1 cellular context compared by ENCODE assay signal in genomic region chr18:54388203-54389142, GRCh38.
TF ChIP-seq lines count a peak whose summit lies in the region.

No MANE protein-coding gene starts in this region.

TF ChIP-seq in K562, 482 proteins besides CTCF, POLR2A, EP300 and RAD21 (continues in another document):
- 0 out of 2 replicates have a peak, but pooled peaks have one; percentile 14 for TF ChIP-seq CREM (IDR thresholded peaks at IDR 0.05; ENCODE audit: low read depth)
- no peak for TF ChIP-seq GTF2A2 (tag; IDR thresholded peaks at IDR 0.05)
- TF ChIP-seq, protein P1, sequence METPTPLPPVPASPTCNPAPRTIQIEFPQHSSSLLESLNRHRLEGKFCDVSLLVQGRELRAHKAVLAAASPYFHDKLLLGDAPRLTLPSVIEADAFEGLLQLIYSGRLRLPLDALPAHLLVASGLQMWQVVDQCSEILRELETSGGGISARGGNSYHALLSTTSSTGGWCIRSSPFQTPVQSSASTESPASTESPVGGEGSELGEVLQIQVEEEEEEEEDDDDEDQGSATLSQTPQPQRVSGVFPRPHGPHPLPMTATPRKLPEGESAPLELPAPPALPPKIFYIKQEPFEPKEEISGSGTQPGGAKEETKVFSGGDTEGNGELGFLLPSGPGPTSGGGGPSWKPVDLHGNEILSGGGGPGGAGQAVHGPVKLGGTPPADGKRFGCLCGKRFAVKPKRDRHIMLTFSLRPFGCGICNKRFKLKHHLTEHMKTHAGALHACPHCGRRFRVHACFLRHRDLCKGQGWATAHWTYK (CRISPR knock-in tag; IDR thresholded peaks at IDR 0.05): 0 out of 2 replicates have a peak, but pooled peaks have one; percentile 46
- 0 out of 2 replicates have a peak, but pooled peaks have one; percentile 34 for TF ChIP-seq SMAD4 (CRISPR knock-in tag; conservative IDR thresholded peaks at IDR 0.05)
- peak; percentile 94 for TF ChIP-seq LEF1 (IDR thresholded peaks at IDR 0.05)
- TF ChIP-seq HDAC6 (IDR thresholded peaks at IDR 0.05; ENCODE audit: low read depth, low read length): no peak
- TF ChIP-seq TEAD4 (IDR thresholded peaks at IDR 0.05; ENCODE audit: low read length): peak; percentile 84
- no peak for TF ChIP-seq TEAD4 (CRISPR knock-in tag; IDR thresholded peaks at IDR 0.05; ENCODE audit: borderline replicate concordance)
- peak; percentile 95 for TF ChIP-seq FOSL1 (tag; conservative IDR thresholded peaks at IDR 0.05)
- TF ChIP-seq ATF7 (IDR thresholded peaks at IDR 0.05): 0 out of 2 replicates have a peak, but pooled peaks have one; percentile 41
- TF ChIP-seq, protein P2, sequence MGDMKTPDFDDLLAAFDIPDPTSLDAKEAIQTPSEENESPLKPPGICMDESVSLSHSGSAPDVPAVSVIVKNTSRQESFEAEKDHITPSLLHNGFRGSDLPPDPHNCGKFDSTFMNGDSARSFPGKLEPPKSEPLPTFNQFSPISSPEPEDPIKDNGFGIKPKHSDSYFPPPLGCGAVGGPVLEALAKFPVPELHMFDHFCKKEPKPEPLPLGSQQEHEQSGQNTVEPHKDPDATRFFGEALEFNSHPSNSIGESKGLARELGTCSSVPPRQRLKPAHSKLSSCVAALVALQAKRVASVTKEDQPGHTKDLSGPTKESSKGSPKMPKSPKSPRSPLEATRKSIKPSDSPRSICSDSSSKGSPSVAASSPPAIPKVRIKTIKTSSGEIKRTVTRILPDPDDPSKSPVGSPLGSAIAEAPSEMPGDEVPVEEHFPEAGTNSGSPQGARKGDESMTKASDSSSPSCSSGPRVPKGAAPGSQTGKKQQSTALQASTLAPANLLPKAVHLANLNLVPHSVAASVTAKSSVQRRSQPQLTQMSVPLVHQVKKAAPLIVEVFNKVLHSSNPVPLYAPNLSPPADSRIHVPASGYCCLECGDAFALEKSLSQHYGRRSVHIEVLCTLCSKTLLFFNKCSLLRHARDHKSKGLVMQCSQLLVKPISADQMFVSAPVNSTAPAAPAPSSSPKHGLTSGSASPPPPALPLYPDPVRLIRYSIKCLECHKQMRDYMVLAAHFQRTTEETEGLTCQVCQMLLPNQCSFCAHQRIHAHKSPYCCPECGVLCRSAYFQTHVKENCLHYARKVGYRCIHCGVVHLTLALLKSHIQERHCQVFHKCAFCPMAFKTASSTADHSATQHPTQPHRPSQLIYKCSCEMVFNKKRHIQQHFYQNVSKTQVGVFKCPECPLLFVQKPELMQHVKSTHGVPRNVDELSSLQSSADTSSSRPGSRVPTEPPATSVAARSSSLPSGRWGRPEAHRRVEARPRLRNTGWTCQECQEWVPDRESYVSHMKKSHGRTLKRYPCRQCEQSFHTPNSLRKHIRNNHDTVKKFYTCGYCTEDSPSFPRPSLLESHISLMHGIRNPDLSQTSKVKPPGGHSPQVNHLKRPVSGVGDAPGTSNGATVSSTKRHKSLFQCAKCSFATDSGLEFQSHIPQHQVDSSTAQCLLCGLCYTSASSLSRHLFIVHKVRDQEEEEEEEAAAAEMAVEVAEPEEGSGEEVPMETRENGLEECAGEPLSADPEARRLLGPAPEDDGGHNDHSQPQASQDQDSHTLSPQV (IDR thresholded peaks at IDR 0.05): peak; percentile 61; the same call in 1 of the 2 replicates
- TF ChIP-seq HINFP (tag; conservative IDR thresholded peaks at IDR 0.05; ENCODE audit: low read depth): 0 out of 2 replicates have a peak, but pooled peaks have one; percentile 15
- no peak for TF ChIP-seq BCOR (IDR thresholded peaks at IDR 0.05)
- TF ChIP-seq ZSCAN32 (CRISPR knock-in tag; IDR thresholded peaks at IDR 0.05): no peak
- peak; percentile 25; the same call in 1 of the 2 replicates for TF ChIP-seq NCOR1 (IDR thresholded peaks at IDR 0.05)
- no peak for TF ChIP-seq CBFB (CRISPR knock-in tag; IDR thresholded peaks at IDR 0.05)
- TF ChIP-seq MAZ (CRISPR knock-in tag; conservative IDR thresholded peaks at IDR 0.05 in 1 of 2, IDR thresholded peaks at IDR 0.05 in 1 of 2): peak in 1 of 2 experiments; percentile 17; a peak in 1 of 4 replicates
- peak; percentile 78 for TF ChIP-seq ETV1 (tag; conservative IDR thresholded peaks at IDR 0.05; ENCODE audit: low read depth)
- TF ChIP-seq, protein P3, sequence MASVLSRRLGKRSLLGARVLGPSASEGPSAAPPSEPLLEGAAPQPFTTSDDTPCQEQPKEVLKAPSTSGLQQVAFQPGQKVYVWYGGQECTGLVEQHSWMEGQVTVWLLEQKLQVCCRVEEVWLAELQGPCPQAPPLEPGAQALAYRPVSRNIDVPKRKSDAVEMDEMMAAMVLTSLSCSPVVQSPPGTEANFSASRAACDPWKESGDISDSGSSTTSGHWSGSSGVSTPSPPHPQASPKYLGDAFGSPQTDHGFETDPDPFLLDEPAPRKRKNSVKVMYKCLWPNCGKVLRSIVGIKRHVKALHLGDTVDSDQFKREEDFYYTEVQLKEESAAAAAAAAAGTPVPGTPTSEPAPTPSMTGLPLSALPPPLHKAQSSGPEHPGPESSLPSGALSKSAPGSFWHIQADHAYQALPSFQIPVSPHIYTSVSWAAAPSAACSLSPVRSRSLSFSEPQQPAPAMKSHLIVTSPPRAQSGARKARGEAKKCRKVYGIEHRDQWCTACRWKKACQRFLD (CRISPR knock-in tag; IDR thresholded peaks at IDR 0.05): peak; percentile 30; the same call in 1 of the 2 replicates
- TF ChIP-seq TRIM28 (IDR thresholded peaks at IDR 0.05): 0 out of 2 replicates have a peak, but pooled peaks have one; percentile 37
- peak; percentile 38; the same call in 1 of the 2 replicates for TF ChIP-seq ZBTB7A (IDR thresholded peaks at IDR 0.05; ENCODE audit: borderline replicate concordance, control insufficient read depth, low read depth, low read length)
- TF ChIP-seq NR2C2 (CRISPR knock-in tag; IDR thresholded peaks at IDR 0.05): no peak
- peak; percentile 21; the same call in 1 of the 2 replicates for TF ChIP-seq NR2C2 (tag; IDR thresholded peaks at IDR 0.05)
- TF ChIP-seq ZNF175 (CRISPR knock-in tag; IDR thresholded peaks at IDR 0.05; ENCODE audit: low read depth): peak; percentile 58; the same call in 1 of the 2 replicates
- no peak for TF ChIP-seq MEIS2 (IDR thresholded peaks at IDR 0.05; ENCODE audit: partially characterized antibody)
- no peak for TF ChIP-seq PBX2 (CRISPR knock-in tag; IDR thresholded peaks at IDR 0.05; ENCODE audit: low read depth)
- TF ChIP-seq PBX2 (tag; conservative IDR thresholded peaks at IDR 0.05; ENCODE audit: low read depth): 0 out of 2 replicates have a peak, but pooled peaks have one; percentile 31
- TF ChIP-seq, protein P4, sequence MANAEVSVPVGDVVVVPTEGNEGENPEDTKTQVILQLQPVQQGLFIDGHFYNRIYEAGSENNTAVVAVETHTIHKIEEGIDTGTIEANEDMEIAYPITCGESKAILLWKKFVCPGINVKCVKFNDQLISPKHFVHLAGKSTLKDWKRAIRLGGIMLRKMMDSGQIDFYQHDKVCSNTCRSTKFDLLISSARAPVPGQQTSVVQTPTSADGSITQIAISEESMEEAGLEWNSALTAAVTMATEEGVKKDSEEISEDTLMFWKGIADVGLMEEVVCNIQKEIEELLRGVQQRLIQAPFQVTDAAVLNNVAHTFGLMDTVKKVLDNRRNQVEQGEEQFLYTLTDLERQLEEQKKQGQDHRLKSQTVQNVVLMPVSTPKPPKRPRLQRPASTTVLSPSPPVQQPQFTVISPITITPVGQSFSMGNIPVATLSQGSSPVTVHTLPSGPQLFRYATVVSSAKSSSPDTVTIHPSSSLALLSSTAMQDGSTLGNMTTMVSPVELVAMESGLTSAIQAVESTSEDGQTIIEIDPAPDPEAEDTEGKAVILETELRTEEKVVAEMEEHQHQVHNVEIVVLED (CRISPR knock-in tag; IDR thresholded peaks at IDR 0.05): no peak
- TF ChIP-seq ZBTB40 (IDR thresholded peaks at IDR 0.05): no peak
- TF ChIP-seq ZBTB40 (CRISPR knock-in tag; IDR thresholded peaks at IDR 0.05): no peak
- peak; percentile 95 for TF ChIP-seq HMBOX1 (IDR thresholded peaks at IDR 0.05)
- peak; percentile 97 for TF ChIP-seq JUND (IDR thresholded peaks at IDR 0.05; ENCODE audit: borderline replicate concordance, low read depth, low read length)
- peak; percentile 95; the same call in 2 of the 3 replicates for TF ChIP-seq JUND (tag; IDR thresholded peaks at IDR 0.05; ENCODE audit: borderline replicate concordance, low read depth, low read length)
- TF ChIP-seq ZNF589 (CRISPR knock-in tag; IDR thresholded peaks at IDR 0.05; ENCODE audit: low read depth): 0 out of 2 replicates have a peak, but pooled peaks have one; percentile 48
- peak; percentile 70 to 95; a peak in 3 of 4 replicates for TF ChIP-seq TEAD1 (CRISPR knock-in tag; IDR thresholded peaks at IDR 0.05)
